8 cellular contexts compared by ENCODE assay signal in the genomic region with DNA sequence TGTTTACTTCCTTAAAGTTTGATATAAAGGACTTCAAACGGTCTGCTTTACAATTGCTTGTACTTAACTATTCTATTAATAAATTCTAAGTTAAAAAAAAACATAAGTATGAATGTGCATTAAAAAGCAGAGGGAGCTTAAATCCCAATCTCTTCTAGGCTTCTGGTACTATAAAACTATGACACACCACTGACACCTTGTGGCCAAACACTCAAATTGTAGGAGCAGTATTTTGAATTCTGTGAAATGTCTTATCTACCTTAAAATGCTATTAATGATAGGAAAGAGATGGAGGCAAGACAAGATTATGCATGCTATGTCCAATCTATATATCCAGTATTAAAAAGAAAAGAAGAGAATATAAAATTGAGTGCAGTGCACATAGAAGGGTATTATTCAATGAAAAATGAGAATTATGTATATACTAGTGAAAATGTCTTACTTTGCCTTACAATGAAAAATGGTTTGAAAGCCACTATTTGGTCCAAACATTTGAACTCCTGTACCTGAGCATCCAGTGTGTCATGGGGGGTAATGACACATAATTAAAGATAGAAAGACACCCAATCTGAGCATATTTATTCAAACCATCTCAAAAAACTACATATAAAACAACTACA.
A peak's percentile ranks its signal among the peaks of the same experiment; 100 is the strongest.
DNase-seq lines count a peak whose midpoint lies in the region; ATAC-seq, FAIRE-seq and TF ChIP-seq lines count a peak whose summit lies in the region.

No MANE protein-coding gene starts in this region.

- no peaks in the 10 kb centered on the region for H3K23me2 ChIP-seq in H1 (ENCODE audit: low read depth, low read length)

- TF ChIP-seq EP300 in H1 (IDR thresholded peaks at IDR 0.05; ENCODE audit: borderline replicate concordance in 1 of 2, low read depth in 2 of 2, low read length in 2 of 2) = no peak
- TF ChIP-seq EP300 in neural cell (conservative IDR thresholded peaks at IDR 0.05; ENCODE audit: poor library complexity, severe bottlenecking) = no peak

- no peak overlapping the region for H2BK20ac ChIP-seq in H1 (ENCODE audit: low read length)

- H2AFZ ChIP-seq in H1 (ENCODE audit: low read length) (no peak overlapping the region), neural cell (ENCODE audit: low read depth, low read length) (no peak overlapping the region)

- TF ChIP-seq RAD21 in H1 (IDR thresholded peaks at IDR 0.05 in 1 of 2, conservative IDR thresholded peaks at IDR 0.05 in 1 of 2; ENCODE audit: low read depth in 2 of 2, low read length in 2 of 2) = peak; percentile 84 to 88
- TF ChIP-seq RAD21 in neural cell (conservative IDR thresholded peaks at IDR 0.05) = peak; percentile 68

- H2BK12ac ChIP-seq in H1 (ENCODE audit: low read depth, low read length) = no peak overlapping the region

- no peaks in the 10 kb centered on the region for H3F3A ChIP-seq in neural cell (ENCODE audit: insufficient read depth, low read length, poor library complexity, severe bottlenecking)

- no peak overlapping the region for H3K14ac ChIP-seq in H1 (ENCODE audit: insufficient read length)

- H3K27ac ChIP-seq in H1 (ENCODE audit: low read depth, low read length) (no peak overlapping the region), neural cell (ENCODE audit: low read length) (no peak overlapping the region)

- no peak overlapping the region for H2BK5ac ChIP-seq in H1 (ENCODE audit: low read depth, low read length)

- H3K9ac ChIP-seq in H1 (replicated peaks in 1 of 4; ENCODE audit: extremely low read depth in 1 of 4, low read depth in 3 of 4, low read length in 3 of 4) (no peak overlapping the region), neural cell (ENCODE audit: low read length) (no peak overlapping the region)

- no peak overlapping the region for H3K4me3 ChIP-seq in H1 (ENCODE audit: extremely low read depth in 1 of 4, insufficient read depth in 2 of 4, low read depth in 3 of 4, low read length in 4 of 4)
- no peak overlapping the region for H3K4me3 ChIP-seq in neural cell (ENCODE audit: low read length)

- H3K9me3 ChIP-seq in H1 (ENCODE audit: insufficient read depth in 2 of 2, low read depth in 1 of 2, low read length in 1 of 2) (no peaks in the 10 kb centered on the region), neural cell (ENCODE audit: low read length) (no peaks in the 10 kb centered on the region)

- no peak overlapping the region for H2AK5ac ChIP-seq in H1 (ENCODE audit: low read depth, low read length)

- H3K36me3 ChIP-seq in H1 (ENCODE audit: control insufficient read depth in 2 of 4, insufficient read depth in 4 of 4, low read length in 3 of 4) (no peaks in the 10 kb centered on the region), neural cell (ENCODE audit: insufficient read depth, low read length) (no peaks in the 10 kb centered on the region)

- no peaks in the 10 kb centered on the region for H3K79me2 ChIP-seq in H1 (ENCODE audit: control insufficient read depth in 1 of 2, insufficient read depth in 2 of 2, low read length in 2 of 2)
- H3K79me2 ChIP-seq in neural cell (replicated peaks; ENCODE audit: insufficient read depth, low read length) = no peaks in the 10 kb centered on the region

- POLR2A ChIA-PET in H1 (lab: Charles Lee; ENCODE audit: partially characterized antibody) = interaction anchor here (0.7 kb wide), 1 partner anchor 786 kb away, joined by 3 read pairs; no protein-coding TSS in a partner anchor

- DNase-seq in NCI-H1417 (lab: John Stamatoyannopoulos, UW) (peak; percentile 3 to 52 (median 47)), NCI-H1417 treated with DMSO at 0.1 percent for 48 hours (lab: John Stamatoyannopoulos, UW) (no peak), SK-MEL-5 (ENCODE audit: low read depth, low spot score) (peak; percentile 80), H1 (ENCODE audit: low read depth in 1 of 2, low spot score in 2 of 2) (no peak)

- no peak overlapping the region for H3K23ac ChIP-seq in H1 (ENCODE audit: insufficient read length)

- TF ChIP-seq CTCF in LNCAP (IDR thresholded peaks at IDR 0.05) (peak; percentile 77), H1 (IDR thresholded peaks at IDR 0.05; ENCODE audit: control extremely low read depth in 1 of 3, insufficient read depth in 1 of 3, low read depth in 1 of 3, low read length in 3 of 3) (peak in 2 of 3 experiments; percentile 55 to 56; a peak in 2 of 4 replicates), neural cell (IDR thresholded peaks at IDR 0.05; ENCODE audit: poor library complexity, severe bottlenecking) (peak; percentile 63)

- no peaks in the 10 kb centered on the region for H4K20me1 ChIP-seq in H1 (replicated peaks in 1 of 2; ENCODE audit: control insufficient read depth in 1 of 2, insufficient read depth in 2 of 2, low read length in 2 of 2)
- H4K20me1 ChIP-seq in neural cell (ENCODE audit: insufficient read depth) = no peaks in the 10 kb centered on the region

- no peak overlapping the region for H2BK15ac ChIP-seq in H1 (ENCODE audit: low read length)

- WGBS in H1 (ENCODE audit: extremely low coverage in 1 of 2, insufficient coverage in 1 of 2, insufficient read length in 1 of 2, insufficient replicate concordance in 2 of 2, low coverage in 1 of 2, low lambda C conversion rate in 2 of 2, missing lambda C conversion rate in 1 of 2), 2 experiments = 23% methylated on average over 1 of the region's 1 CpG; no CpG with 5 or more reads in 1 of the 2 experiments

- TF ChIP-seq POLR2A in H1 (IDR thresholded peaks at IDR 0.05; ENCODE audit: control extremely low read depth in 1 of 2, low read depth in 2 of 2, low read length in 2 of 2) = no peak
- no peak for TF ChIP-seq POLR2A in GM18505 (IDR thresholded peaks at IDR 0.05; ENCODE audit: borderline replicate concordance, extremely low read depth, insufficient read depth, insufficient read length)

- CTCF ChIA-PET in H1 (lab: Charles Lee; ENCODE audit: partially characterized antibody) = interaction anchor here (0.6 to 2.6 kb wide), 25 partner anchors 9 to 1287 kb away, joined by 3 to 13 read pairs (median 3); no protein-coding TSS in a partner anchor

- H3K4me1 ChIP-seq in H1 (replicated peaks in 1 of 4; ENCODE audit: control insufficient read depth in 3 of 4, insufficient read depth in 4 of 4, low read length in 3 of 4) = no peaks in the 10 kb centered on the region

- H3K9me2 ChIP-seq in neural cell (ENCODE audit: insufficient read depth, low read length) = no peaks in the 10 kb centered on the region

- H2BK120ac ChIP-seq in H1 (replicated peaks; ENCODE audit: low read depth, low read length) = no peak overlapping the region

- no peak overlapping the region for H3K4me2 ChIP-seq in H1 (ENCODE audit: insufficient read depth in 1 of 2, low read depth in 2 of 2, low read length in 2 of 2)
- no peak overlapping the region for H3K4me2 ChIP-seq in neural cell (ENCODE audit: low read length)

- no peak for ATAC-seq in GM18505 (IDR thresholded peaks at IDR 0.05; ENCODE audit: unreplicated experiment)
- ATAC-seq in HG03571 (IDR thresholded peaks at IDR 0.05; ENCODE audit: unreplicated experiment) = no peak

- H3K27me3 ChIP-seq in H1 (replicated peaks in 1 of 4; ENCODE audit: control insufficient read depth in 3 of 4, extremely low read depth in 1 of 4, insufficient read depth in 3 of 4, low read length in 3 of 4) (no peaks in the 10 kb centered on the region), neural cell (ENCODE audit: insufficient read depth, low read depth, low read length) (no peaks in the 10 kb centered on the region)

- H4K8ac ChIP-seq in H1 (ENCODE audit: extremely low read depth, insufficient read depth, low read length) = no peak overlapping the region

- H3K79me1 ChIP-seq in H1 (ENCODE audit: low read depth, low read length) = no peaks in the 10 kb centered on the region

- H3K18ac ChIP-seq in H1 (ENCODE audit: extremely low read depth, low read length) = no peak overlapping the region

- no peak overlapping the region for H3K4ac ChIP-seq in H1 (replicated peaks; ENCODE audit: insufficient read length, low read depth, low read length)

- FAIRE-seq in H1 (lab: Jason Lieb, UNC) = peak; percentile 82

- in situ Hi-C loops in SK-MEL-5 (cut with HindIII; ENCODE audit: low pct_unique_long_range_greater_than_20kb, low sequenced_read_pairs) = no loop called here

- H4K5ac ChIP-seq in H1 (ENCODE audit: insufficient read length, low read depth, low read length) = no peak overlapping the region

- H4K91ac ChIP-seq in H1 (replicated peaks; ENCODE audit: insufficient read length, low read length) = no peak overlapping the region

- no peak overlapping the region for H3K56ac ChIP-seq in H1 (replicated peaks; ENCODE audit: insufficient read length, low read depth, low read length)

TF ChIP-seq in H1, 55 proteins besides CTCF, POLR2A, EP300 and RAD21 (continues in another document):
- TF ChIP-seq SIRT6 (IDR thresholded peaks at IDR 0.05; ENCODE audit: low read length) (no peak), CBX5 (IDR thresholded peaks at IDR 0.05; ENCODE audit: low read depth, low read length) (no peak), ASH2L (IDR thresholded peaks at IDR 0.05; ENCODE audit: low read length) (no peak), NRF1 (IDR thresholded peaks at IDR 0.05; ENCODE audit: low read depth, low read length) (no peak), SP4 (IDR thresholded peaks at IDR 0.05; ENCODE audit: low read length) (no peak), TAF7 (optimal IDR thresholded peaks at IDR 0.05; ENCODE audit: borderline replicate concordance, low read depth, low read length) (no peak), SIN3A (conservative IDR thresholded peaks at IDR 0.05 in 1 of 2, IDR thresholded peaks at IDR 0.05 in 1 of 2; ENCODE audit: low read depth in 1 of 2, low read length in 2 of 2) (no peak), TEAD4 (IDR thresholded peaks at IDR 0.05; ENCODE audit: low read depth, low read length) (no peak)
- TF ChIP-seq, protein P1, sequence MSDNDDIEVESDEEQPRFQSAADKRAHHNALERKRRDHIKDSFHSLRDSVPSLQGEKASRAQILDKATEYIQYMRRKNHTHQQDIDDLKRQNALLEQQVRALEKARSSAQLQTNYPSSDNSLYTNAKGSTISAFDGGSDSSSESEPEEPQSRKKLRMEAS (IDR thresholded peaks at IDR 0.05) = no peak

TF ChIP-seq in neural cell, 6 proteins besides CTCF, POLR2A, EP300 and RAD21:
- TF ChIP-seq SMC3 (conservative IDR thresholded peaks at IDR 0.05; ENCODE audit: poor library complexity) (peak; percentile 71), EZH2 (IDR thresholded peaks at IDR 0.05; ENCODE audit: borderline replicate concordance, insufficient read depth, low read length, poor library complexity, severe bottlenecking) (no peak)

Comparison
In these comparisons a context has a peak if more than half of its experiments do, and no peak if none do; other contexts are left out.
1. DNase-seq: peak in NCI-H1417 (3 of 3) and SK-MEL-5 (single experiment); none in NCI-H1417 treated with DMSO at 0.1 percent for 48 hours (single experiment) and H1 (0 of 2).
2. Peak in every context shown above with its lines, with median percentiles within 50 percentile points of each other: CTCF ChIP-seq.